ENCODE assay signal across 22 cellular contexts in the genomic region with DNA sequence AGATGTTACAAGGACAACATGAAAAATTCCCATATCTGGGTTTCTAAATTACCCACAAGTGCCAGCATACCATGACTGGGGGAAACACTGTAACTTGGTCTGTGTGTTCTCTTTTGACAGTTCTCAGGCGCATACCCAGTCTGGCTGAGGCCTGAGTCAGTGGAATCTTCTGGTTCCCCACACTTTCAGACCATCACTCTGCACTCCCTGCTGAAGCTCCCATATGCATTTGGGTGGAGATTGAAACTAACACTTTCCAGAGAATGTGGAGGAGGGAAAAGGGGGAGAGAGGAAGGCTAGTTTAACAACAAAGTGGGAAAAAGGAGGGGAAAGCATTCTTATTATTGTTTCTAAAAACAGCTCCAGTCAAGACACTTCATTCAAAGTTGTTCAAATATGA. TPM values are rescaled to one million over a fixed set of nuclear protein-coding genes. Genes with fewer than 3 reads are reported as not detected.
DNase-seq lines count a peak whose midpoint lies in the region; ATAC-seq and TF ChIP-seq lines count a peak whose summit lies in the region.
"Had no signal": no experiment of that assay in that cellular context is flagged by ENCODE, and none has a peak within 500 bp of the region (broad histone marks: within the 10 kb centered on the region; RNA-seq: fewer than 3 reads in every experiment).

No MANE protein-coding gene starts in this region.

- in situ Hi-C loops in astrocyte of the spinal cord (cut with HindIII; ENCODE audit: low sequenced_read_pairs): no loop called here

- no peaks in the 10 kb centered on the region for H4K20me1 ChIP-seq in smooth muscle cell (ENCODE audit: low read depth)

- no peaks in the 10 kb centered on the region for H3K9me3 ChIP-seq in cardiac muscle cell (ENCODE audit: low read depth)
- no peaks in the 10 kb centered on the region for H3K9me3 ChIP-seq in right atrium auricular region
- H3K9me3 ChIP-seq in smooth muscle cell (replicated peaks; ENCODE audit: low read depth): no peaks in the 10 kb centered on the region
- H3K9me3 ChIP-seq: ascending aorta, BE2C, lower lobe of right lung, sigmoid colon, vagina had no signal

- DNase-seq in cardiac muscle cell (ENCODE audit: low read depth in 1 of 2, low spot score in 1 of 2) (peak in 1 of 2 donors; percentile 74), right atrium auricular region (ENCODE audit: low spot score) (no peak), astrocyte of the spinal cord (ENCODE audit: low read depth, low spot score) (peak; percentile 15), kidney glomerular epithelial cell (lab: John Stamatoyannopoulos, UW) (peak; percentile 7), smooth muscle cell (lab: John Stamatoyannopoulos, UW; ENCODE audit: unreplicated experiment) (no peak), HuH-7.5 (ENCODE audit: low spot score) (no peak)
- no peak for DNase-seq in stimulated activated naive CD4-positive, alpha-beta T cell (lab: John Stamatoyannopoulos, UW)
- DNase-seq: activated CD4-positive, CD25-positive, alpha-beta regulatory T cell treated with anti-CD3 and anti-CD28 coated beads, Interleukin-2, amount 50 U/mL, for 72 hours; activated CD8-positive, alpha-beta T cell treated with anti-CD3 and anti-CD28 coated beads for 36 hours; BE2C; cerebellar nuclear complex; glutamatergic neuron; kidney; lower lobe of right lung; NCI-H1694 treated with DMSO at 0.1 percent for 48 hours; sigmoid colon; T-helper 17 cell had no signal

- H3K27ac ChIP-seq in cardiac muscle cell (peak overlapping the region; percentile 16), right atrium auricular region (peak overlapping the region in 1 of 2 donors; percentile 50), smooth muscle cell (ENCODE audit: low read depth) (peak overlapping the region; percentile 52)
- H3K27ac ChIP-seq: 22Rv1, ascending aorta, lower lobe of right lung, vagina had no signal

- H3K27me3 ChIP-seq in cardiac muscle cell: no peaks in the 10 kb centered on the region
- no peaks in the 10 kb centered on the region for H3K27me3 ChIP-seq in right atrium auricular region
- no peaks in the 10 kb centered on the region for H3K27me3 ChIP-seq in smooth muscle cell (ENCODE audit: low read depth)
- H3K27me3 ChIP-seq: ascending aorta, BE2C, sigmoid colon, vagina had no signal

- H3K36me3 ChIP-seq in cardiac muscle cell: no peaks in the 10 kb centered on the region
- H3K36me3 ChIP-seq in right atrium auricular region: no peaks in the 10 kb centered on the region
- H3K36me3 ChIP-seq in smooth muscle cell (ENCODE audit: low read depth): no peaks in the 10 kb centered on the region
- H3K36me3 ChIP-seq: ascending aorta, BE2C, lower lobe of right lung, sigmoid colon, vagina had no signal

- no peak overlapping the region for H3K4me2 ChIP-seq in smooth muscle cell

- peaks cover 19% of the 10 kb centered on the region for H3F3A ChIP-seq in smooth muscle cell (ENCODE audit: low read depth)

- H3K4me3 ChIP-seq in cardiac muscle cell (no peak overlapping the region), right atrium auricular region (no peak overlapping the region), astrocyte of the spinal cord (ENCODE audit: low read depth, low read length) (no peak overlapping the region), smooth muscle cell (no peak overlapping the region)
- H3K4me3 ChIP-seq: ascending aorta, lower lobe of right lung, sigmoid colon, vagina had no signal

- 10% methylated on average over 1 of the region's 1 CpG for WGBS in smooth muscle cell (ENCODE audit: low lambda C conversion rate)

- H3K79me2 ChIP-seq in smooth muscle cell (ENCODE audit: low read depth): no peaks in the 10 kb centered on the region

- no peak overlapping the region for H2AFZ ChIP-seq in smooth muscle cell (ENCODE audit: low read depth)

- H3K4me1 ChIP-seq in cardiac muscle cell (ENCODE audit: low read depth) (peaks cover 7% of the 10 kb centered on the region), right atrium auricular region (peaks cover 0 to 22% of the 10 kb centered on the region in 2 donors), smooth muscle cell (ENCODE audit: low read depth) (peaks cover 4% of the 10 kb centered on the region)
- H3K4me1 ChIP-seq: vagina had no signal

- TF ChIP-seq CTCF in cardiac muscle cell (IDR thresholded peaks at IDR 0.05; ENCODE audit: low read depth, low read length) (no peak), right atrium auricular region (IDR thresholded peaks at IDR 0.05) (no peak), astrocyte of the spinal cord (IDR thresholded peaks at IDR 0.05; ENCODE audit: low read depth, low read length) (no peak), smooth muscle cell (IDR thresholded peaks at IDR 0.05; ENCODE audit: borderline replicate concordance, insufficient read depth, poor library complexity, severe bottlenecking) (no peak)

- no peak overlapping the region for H3K9ac ChIP-seq in smooth muscle cell (ENCODE audit: low read depth)

- ATAC-seq in HG02759 (IDR thresholded peaks at IDR 0.05; ENCODE audit: unreplicated experiment): no peak
- ATAC-seq: activated CD8-positive, alpha-beta T cell treated with anti-CD3 and anti-CD28 coated beads for 36 hours; T-helper 17 cell had no signal

RNA-seq across cellular contexts. Expression of a gene that starts 48.2 kb away (rescaled TPM):
- total RNA-seq in cardiac muscle cell (22.0 and 24.4 TPM in 2 replicates), right atrium auricular region (10 to 100 TPM; 30.6 to 61.2 TPM), smooth muscle cell (25.3 and 26.0 TPM in 2 replicates)
- polyA plus RNA-seq in cardiac muscle cell (13.2 and 16.5 TPM in 2 replicates), smooth muscle cell (22.2 and 30.9 TPM in 2 replicates)
- polyA plus RNA-seq: IgD-negative memory B cell had no signal

Comparison
In these comparisons a context has a peak if more than half of its experiments do, and no peak if none do; other contexts are left out.
1. DNase-seq: peak in astrocyte of the spinal cord (single experiment) and kidney glomerular epithelial cell (single experiment); none in right atrium auricular region (single experiment), smooth muscle cell (single experiment), HuH-7.5 (single experiment) and stimulated activated naive CD4-positive, alpha-beta T cell (0 of 6).